Comparison of ENCODE assay signal across 24 cellular contexts in the genomic region with DNA sequence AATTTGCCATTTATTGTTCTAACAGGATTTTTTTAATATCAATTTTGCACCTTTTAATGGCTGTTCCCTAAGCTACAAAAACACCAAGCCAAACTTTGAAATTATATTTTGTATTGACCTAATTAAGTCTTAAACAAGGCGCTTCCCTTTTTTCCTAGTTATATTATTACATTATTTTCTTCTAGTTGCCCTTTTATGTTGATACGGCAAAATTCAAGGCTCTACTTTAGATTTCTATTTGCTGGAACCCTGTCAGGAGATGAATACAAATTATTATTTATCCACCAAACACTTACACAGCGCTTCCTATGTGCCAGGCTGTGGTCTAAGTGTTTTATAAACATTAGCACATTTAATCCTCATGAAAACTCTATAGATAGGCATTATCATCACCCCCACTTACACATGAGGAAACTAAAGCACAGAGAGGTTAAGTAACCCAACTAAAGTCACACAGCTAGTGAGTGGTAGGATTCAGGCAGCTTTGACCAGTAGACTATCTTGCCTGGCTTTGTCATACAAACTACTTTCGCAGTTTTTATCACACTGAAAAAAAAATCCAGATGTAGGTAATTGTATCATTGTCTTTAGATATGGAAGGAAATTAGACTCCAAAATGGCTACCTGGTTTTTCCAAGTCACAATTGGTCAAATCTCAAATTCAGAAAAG.
"Had no signal": no experiment of that assay in that cellular context is flagged by ENCODE, and none has a peak within 500 bp of the region (broad histone marks: within the 10 kb centered on the region; RNA-seq: fewer than 3 reads in every experiment).

No MANE protein-coding gene starts in this region.

- FAIRE-seq: colon, endothelial cell of umbilical vein, islet of Langerhans, keratinocyte had no signal

- H3K4me1 ChIP-seq: esophagus squamous epithelium, heart right ventricle, left lung, lower lobe of right lung had no signal

- H3K9me3 ChIP-seq: esophagus squamous epithelium, gastrocnemius medialis, heart right ventricle, left lung, lower lobe of right lung had no signal

- H3K27ac ChIP-seq: coronary artery, dorsolateral prefrontal cortex, esophagus squamous epithelium, gastrocnemius medialis, heart right ventricle, left lung, lower lobe of right lung had no signal

- H3K4me3 ChIP-seq: coronary artery, dorsolateral prefrontal cortex, esophagus squamous epithelium, gastrocnemius medialis, heart right ventricle, left lung, lower lobe of right lung had no signal

- ATAC-seq: esophagus mucosa, gastrocnemius medialis, heart right ventricle, left cardiac atrium, left lung, left ventricle myocardium superior, lower lobe of right lung had no signal

- H3K27me3 ChIP-seq: dorsolateral prefrontal cortex, esophagus squamous epithelium, gastrocnemius medialis, left lung had no signal

- H3K36me3 ChIP-seq: esophagus squamous epithelium, gastrocnemius medialis, heart right ventricle, left lung, lower lobe of right lung had no signal

- DNase-seq: dermis blood vessel endothelial cell; dorsolateral prefrontal cortex; effector CD4-positive, alpha-beta T cell; effector memory CD4-positive, alpha-beta T cell; esophagus squamous epithelium; foreskin fibroblast; foreskin melanocyte; gastrocnemius medialis; glutamatergic neuron; head of caudate nucleus; heart right ventricle; hippocampal formation; left cardiac atrium; left lung; left ventricle myocardium superior; lower lobe of right lung; mesenchymal stem cell; midbrain had no signal
